18 cellular contexts compared by ENCODE assay signal in genomic region chr15:52258461-52258860, GRCh38. TPM values are rescaled to one million over a fixed set of nuclear protein-coding genes. Genes with fewer than 3 reads are reported as not detected.
DNase-seq lines count a peak whose midpoint lies in the region; ATAC-seq and TF ChIP-seq lines count a peak whose summit lies in the region.
"Had no signal": no experiment of that assay in that cellular context is flagged by ENCODE, and none has a peak within 500 bp of the region (broad histone marks: within the 10 kb centered on the region; RNA-seq: fewer than 3 reads in every experiment).

No MANE protein-coding gene starts in this region.

- no peaks in the 10 kb centered on the region for H3K9me3 ChIP-seq in iPS-15b (ENCODE audit: control insufficient read depth, insufficient read depth, low read length)
- H3K9me3 ChIP-seq: MG63, SJSA1 had no signal

- ATAC-seq in GM23338 = peak; percentile 5
- ATAC-seq in WTC11 = no peak
- no peak for ATAC-seq in natural killer cell treated with Interleukin-12 subunit alpha and Interleukin-12 subunit beta and Interleukin-15 and Interleukin-18, amount 100 ng/mL, for 72 hours

- H3K27me3 ChIP-seq in GM23338 (ENCODE audit: insufficient read depth) (no peaks in the 10 kb centered on the region), iPS-15b (ENCODE audit: control insufficient read depth, insufficient read depth, low read length) (no peaks in the 10 kb centered on the region)
- H3K27me3 ChIP-seq: MG63, SJSA1 had no signal

- peak overlapping the region; percentile 58 for H3K9ac ChIP-seq in iPS-15b (ENCODE audit: low read depth, low read length)

- H3K36me3 Mint-ChIP-seq in GM23338 (ENCODE audit: low read depth) = peaks cover 40% of the 10 kb centered on the region
- peaks cover 40% of the 10 kb centered on the region for H3K36me3 Mint-ChIP-seq in WTC11
- no peaks in the 10 kb centered on the region for H3K36me3 Mint-ChIP-seq in natural killer cell treated with Interleukin-12 subunit alpha and Interleukin-12 subunit beta and Interleukin-15 and Interleukin-18, amount 100 ng/mL, for 72 hours

- peak; percentile 13 for DNase-seq in GM23338 (ENCODE audit: low spot score)
- no peak for DNase-seq in WTC11 (ENCODE audit: low spot score)
- DNase-seq in NOMO-1 (lab: John Stamatoyannopoulos, UW; ENCODE audit: unreplicated experiment in 2 of 2) = no peak
- DNase-seq in NCI-H2227 (lab: John Stamatoyannopoulos, UW; ENCODE audit: unreplicated experiment) = no peak
- no peak for DNase-seq in natural killer cell treated with Interleukin-12 subunit alpha and Interleukin-12 subunit beta and Interleukin-15 and Interleukin-18, amount 100 ng/mL, for 72 hours (ENCODE audit: low spot score)
- DNase-seq in T-helper 1 cell = no peak
- DNase-seq: AML-193; CD4-positive, alpha-beta T cell; IMR-90; Karpas-422; NCI-H1092; NCI-H2081 treated with DMSO at 0.1 percent for 48 hours; NCI-H510A treated with DMSO at 0.1 percent for 48 hours; NCI-H82 had no signal

- peak overlapping the region; percentile 67; the same call in 1 of the 2 replicates for H3K27ac ChIP-seq in 22Rv1
- peak overlapping the region; percentile 65 for H3K27ac ChIP-seq in GM23338 (ENCODE audit: low read depth)
- H3K27ac ChIP-seq: SJSA1 had no signal

- H3K27ac Mint-ChIP-seq in GM23338 = peak overlapping the region; percentile 50
- peak overlapping the region; percentile 95 for H3K27ac Mint-ChIP-seq in WTC11
- H3K27ac Mint-ChIP-seq in natural killer cell treated with Interleukin-12 subunit alpha and Interleukin-12 subunit beta and Interleukin-15 and Interleukin-18, amount 100 ng/mL, for 72 hours = no peak overlapping the region
- H3K27ac Mint-ChIP-seq: CD4-positive, alpha-beta T cell had no signal

- peaks cover 52% of the 10 kb centered on the region for H3K4me1 Mint-ChIP-seq in GM23338
- H3K4me1 Mint-ChIP-seq in WTC11 = peaks cover 53% of the 10 kb centered on the region
- H3K4me1 Mint-ChIP-seq in natural killer cell treated with Interleukin-12 subunit alpha and Interleukin-12 subunit beta and Interleukin-15 and Interleukin-18, amount 100 ng/mL, for 72 hours (ENCODE audit: low read depth in 2 of 2) = peaks cover 27 to 36% of the 10 kb centered on the region in 2 donors

- H3K4me1 ChIP-seq in GM23338 (ENCODE audit: insufficient read depth) (peaks cover 24% of the 10 kb centered on the region), iPS-15b (ENCODE audit: control insufficient read depth, insufficient read depth, low read length) (peaks cover 30% of the 10 kb centered on the region)

- TF ChIP-seq CTCF in 22Rv1 (IDR thresholded peaks at IDR 0.05) = no peak
- TF ChIP-seq CTCF in GM23338 (conservative IDR thresholded peaks at IDR 0.05; ENCODE audit: low read depth in 2 of 2) = no peak
- TF ChIP-seq CTCF in WTC11 (IDR thresholded peaks at IDR 0.05) = no peak

- H3K4me3 ChIP-seq in GM23338 (no peak overlapping the region), iPS-15b (ENCODE audit: low read depth, low read length) (no peak overlapping the region)
- H3K4me3 ChIP-seq: MG63, SJSA1 had no signal

- CTCF ChIA-PET in WTC11 (lab: Charles Lee) = interaction anchor here (0.7 to 2.0 kb wide), 13 partner anchors 19 to 507 kb away, joined by 3 to 9 read pairs (median 4); partner anchors contain the start of gene MYO5C

- H3K27me3 Mint-ChIP-seq in GM23338 (ENCODE audit: insufficient read depth, low read depth, poor library complexity) = peaks cover 14% of the 10 kb centered on the region
- H3K27me3 Mint-ChIP-seq in WTC11 (ENCODE audit: low read depth) = no peaks in the 10 kb centered on the region
- H3K27me3 Mint-ChIP-seq in natural killer cell treated with Interleukin-12 subunit alpha and Interleukin-12 subunit beta and Interleukin-15 and Interleukin-18, amount 100 ng/mL, for 72 hours = no peaks in the 10 kb centered on the region
- H3K27me3 Mint-ChIP-seq: CD4-positive, alpha-beta T cell had no signal

- H3F3A ChIP-seq in GM23338 (replicated peaks; ENCODE audit: low read depth) = peaks cover 2% of the 10 kb centered on the region; the same call in 1 of the 2 replicates

- no peak overlapping the region for H3K4me3 Mint-ChIP-seq in GM23338
- no peak overlapping the region for H3K4me3 Mint-ChIP-seq in WTC11
- H3K4me3 Mint-ChIP-seq in natural killer cell treated with Interleukin-12 subunit alpha and Interleukin-12 subunit beta and Interleukin-15 and Interleukin-18, amount 100 ng/mL, for 72 hours = no peak overlapping the region
- H3K4me3 Mint-ChIP-seq: CD4-positive, alpha-beta T cell had no signal

- H3K9me3 Mint-ChIP-seq in GM23338 (no peaks in the 10 kb centered on the region; the same call in 2 of the 3 replicates), WTC11 (no peaks in the 10 kb centered on the region)
- no peaks in the 10 kb centered on the region for H3K9me3 Mint-ChIP-seq in natural killer cell treated with Interleukin-12 subunit alpha and Interleukin-12 subunit beta and Interleukin-15 and Interleukin-18, amount 100 ng/mL, for 72 hours
- H3K9me3 Mint-ChIP-seq: CD4-positive, alpha-beta T cell had no signal

- H4K20me1 ChIP-seq in GM23338 (replicated peaks; ENCODE audit: insufficient read depth) = no peaks in the 10 kb centered on the region

- H3K9me2 ChIP-seq in GM23338 (ENCODE audit: insufficient read depth) = no peaks in the 10 kb centered on the region

- H2AFZ ChIP-seq in GM23338 = no peak overlapping the region

- no peaks in the 10 kb centered on the region for H3K79me2 ChIP-seq in GM23338 (replicated peaks; ENCODE audit: insufficient read depth)

- POLR2A ChIA-PET in WTC11 (lab: Charles Lee) = interaction anchor here (1.1 kb wide), 1 partner anchor 474 kb away, joined by 3 read pairs; no protein-coding TSS in a partner anchor

- H3K36me3 ChIP-seq in GM23338 (ENCODE audit: insufficient read depth) (no peaks in the 10 kb centered on the region; the same call in 1 of the 2 replicates), iPS-15b (ENCODE audit: control insufficient read depth, insufficient read depth, low read length) (no peaks in the 10 kb centered on the region)
- H3K36me3 ChIP-seq: MG63, SJSA1 had no signal

- H3K4me2 ChIP-seq in GM23338 = no peak overlapping the region

TF ChIP-seq in GM23338, 12 proteins besides CTCF, POLR2A, EP300 and RAD21 (continues in another document):
- TF ChIP-seq ZNF114 (CRISPR knock-in tag; IDR thresholded peaks at IDR 0.05) (no peak), CREB1 (CRISPR knock-in tag; IDR thresholded peaks at IDR 0.05; ENCODE audit: low read depth) (no peak), STAT1 (IDR thresholded peaks at IDR 0.05; ENCODE audit: unreplicated experiment) (no peak)

TF ChIP-seq in WTC11, 78 proteins besides CTCF, POLR2A, EP300 and RAD21:
- no peak for TF ChIP-seq TP53 (CRISPR knock-in tag; IDR thresholded peaks at IDR 0.05)
- TF ChIP-seq TCF7 (CRISPR knock-in tag; IDR thresholded peaks at IDR 0.05; ENCODE audit: low read depth) = no peak
- TF ChIP-seq JAZF1 (CRISPR knock-in tag; IDR thresholded peaks at IDR 0.05) = no peak
- TF ChIP-seq FOXK1 (CRISPR knock-in tag; IDR thresholded peaks at IDR 0.05) = no peak
- TF ChIP-seq ZNF416 (CRISPR knock-in tag; IDR thresholded peaks at IDR 0.05) = no peak
- no peak for TF ChIP-seq RORB (CRISPR knock-in tag; IDR thresholded peaks at IDR 0.05)
- TF ChIP-seq MAX (CRISPR knock-in tag; IDR thresholded peaks at IDR 0.05) = no peak
- TF ChIP-seq GTF2I (CRISPR knock-in tag; conservative IDR thresholded peaks at IDR 0.05) = no peak
- TF ChIP-seq TEAD4 (CRISPR knock-in tag; IDR thresholded peaks at IDR 0.05) = no peak
- no peak for TF ChIP-seq ZBTB43 (CRISPR knock-in tag; IDR thresholded peaks at IDR 0.05)

RNA-seq across cellular contexts. Expression of gene MYO5C, which starts 37.1 kb away (rescaled TPM):
- 20.8 and 28.8 TPM in 2 replicates for total RNA-seq in GM23338 (2014; rRNA removed; shearing (Covaris generic))
- polyA plus RNA-seq in GM23338 (2016; fragmentation: Nextera tagmentation; extraction: Ambion mirVana) = 6.4 and 7.9 TPM in 2 replicates
- total RNA-seq in WTC11 (2021) = 22.5 to 25.3 TPM (median 22.9 TPM) in 3 replicates
- under 1 TPM; 0.42 to 0.45 TPM for total RNA-seq in natural killer cell treated with Interleukin-12 subunit alpha and Interleukin-12 subunit beta and Interleukin-15 and Interleukin-18, amount 100 ng/mL, for 72 hours

Comparison
In these comparisons a context has a peak if more than half of its experiments do, and no peak if none do; other contexts are left out.
1. H3K27ac Mint-ChIP-seq: peak in GM23338 (single experiment) and WTC11 (single experiment); none in natural killer cell treated with Interleukin-12 subunit alpha and Interleukin-12 subunit beta and Interleukin-15 and Interleukin-18, amount 100 ng/mL, for 72 hours (0 of 2).
2. RNA of gene MYO5C, which starts 37.1 kb away (total RNA-seq): 20.8 to 28.8 TPM in GM23338 and 22.5 to 25.3 TPM in WTC11; 0.42 to 0.45 TPM in natural killer cell treated with Interleukin-12 subunit alpha and Interleukin-12 subunit beta and Interleukin-15 and Interleukin-18, amount 100 ng/mL, for 72 hours; every median in the first group is over 10 times any median in the second.